Comparison of ENCODE assay signal across 18 cellular contexts in genomic region chr9:81591791-81592190, GRCh38.
"Had no signal": no experiment of that assay in that cellular context is flagged by ENCODE, and none has a peak within 500 bp of the region (broad histone marks: within the 10 kb centered on the region; RNA-seq: fewer than 3 reads in every experiment).

No MANE protein-coding gene starts in this region.

- DNase-seq: activated CD4-positive, alpha-beta T cell treated with anti-CD3 and anti-CD28 coated beads for 48 hours; activated CD4-positive, CD25-positive, alpha-beta regulatory T cell; activated CD8-positive, alpha-beta T cell treated with anti-CD3 and anti-CD28 coated beads for 36 hours; activated naive CD4-positive, alpha-beta T cell treated with Interleukin-2 at 50 U/mL for 16 hours; activated naive CD8-positive, alpha-beta T cell treated with anti-CD3 and anti-CD28 coated beads, Interleukin-2, amount 10 ng/mL, durations not matched to agents 7 days and 5 days; activated T-cell treated with anti-CD3 and anti-CD28 coated beads, Interleukin-2, amount 50 U/mL, for 24 hours; caudate nucleus; dorsolateral prefrontal cortex; foreskin melanocyte; immature natural killer cell; small intestine; stimulated activated CD4-positive, alpha-beta T cell treated with anti-CD3 and anti-CD28 coated beads, Interleukin-15, amount 100 ng/mL, for 24 hours; stimulated activated CD4-positive, alpha-beta T cell treated with anti-CD3 and anti-CD28 coated beads, Interleukin-4, amount 100 ng/mL, for 1 hour; stimulated activated naive CD8-positive, alpha-beta T cell treated with anti-CD3 and anti-CD28 coated beads, Interleukin-15, amount 100 ng/mL, for 72 hours; T-helper 1 cell; T-helper 9 cell had no signal

- H3K4me3 ChIP-seq: dorsolateral prefrontal cortex, suprapubic skin had no signal

- H3K9me3 ChIP-seq: suprapubic skin had no signal

- H3K27me3 ChIP-seq: dorsolateral prefrontal cortex, suprapubic skin had no signal

- H3K27ac ChIP-seq: epithelial cell of prostate, suprapubic skin had no signal
